16 cellular contexts compared by ENCODE assay signal in genomic region chr4:46124773-46125172, GRCh38. TPM values are rescaled to one million over a fixed set of nuclear protein-coding genes. Genes with fewer than 3 reads are reported as not detected.
DNase-seq lines count a peak whose midpoint lies in the region; ATAC-seq and TF ChIP-seq lines count a peak whose summit lies in the region.
"Had no signal": no experiment of that assay in that cellular context is flagged by ENCODE, and none has a peak within 500 bp of the region (broad histone marks: within the 10 kb centered on the region; RNA-seq: fewer than 3 reads in every experiment).

No MANE protein-coding gene starts in this region.

- no peaks in the 10 kb centered on the region for H4K20me1 ChIP-seq in hepatocyte (ENCODE audit: insufficient read depth, poor library complexity, severe bottlenecking)

- H3K4me2 ChIP-seq in hepatocyte = no peak overlapping the region

- H3K4me1 ChIP-seq in hepatocyte (ENCODE audit: insufficient read depth) = no peaks in the 10 kb centered on the region
- H3K4me1 ChIP-seq: Caco-2 had no signal

- H3K9me3 ChIP-seq in hepatocyte (ENCODE audit: low read depth) = no peaks in the 10 kb centered on the region
- H3K9me3 ChIP-seq: Caco-2, thoracic aorta had no signal

- H3K36me3 ChIP-seq in hepatocyte (replicated peaks; ENCODE audit: insufficient read depth, low read depth) = no peaks in the 10 kb centered on the region
- H3K36me3 ChIP-seq: thoracic aorta had no signal

- peaks cover 21% of the 10 kb centered on the region for H3K27me3 ChIP-seq in hepatocyte

- no peak for TF ChIP-seq CTCF in hepatocyte (IDR thresholded peaks at IDR 0.05; ENCODE audit: poor library complexity)

- no peak overlapping the region for H3K4me3 ChIP-seq in hepatocyte
- H3K4me3 ChIP-seq: thoracic aorta had no signal

- no peak overlapping the region for H3K27ac ChIP-seq in hepatocyte
- H3K27ac ChIP-seq: 22Rv1, thoracic aorta had no signal

- no peak for ATAC-seq in GM18519 (IDR thresholded peaks at IDR 0.05; ENCODE audit: low FRiP score, unreplicated experiment)
- no peak for ATAC-seq in HG03565 (IDR thresholded peaks at IDR 0.05; ENCODE audit: unreplicated experiment)
- ATAC-seq: activated CD4-positive, CD25-positive, alpha-beta regulatory T cell treated with anti-CD3 and anti-CD28 coated beads, Interleukin-2, amount 50 U/mL, for 24 hours had no signal

- intact Hi-C loops in posterior vena cava (cut with DNase I) = no loop called here

- H3K79me2 ChIP-seq in hepatocyte = no peaks in the 10 kb centered on the region

- no peaks in the 10 kb centered on the region for H3K9me2 ChIP-seq in hepatocyte (replicated peaks; ENCODE audit: insufficient read depth)

- WGBS in hepatocyte (ENCODE audit: low lambda C conversion rate, missing lambda C conversion rate) = 17% methylated on average over 7 of the region's 7 CpGs

- no peak overlapping the region for H2AFZ ChIP-seq in hepatocyte

- DNase-seq in DMS 273 (lab: John Stamatoyannopoulos, UW; ENCODE audit: unreplicated experiment) (peak; percentile 5), DMS 273 treated with DMSO at 0.1 percent for 48 hours (lab: John Stamatoyannopoulos, UW) (no peak), NCI-H524 treated with DMSO at 0.1 percent for 48 hours (lab: John Stamatoyannopoulos, UW) (peak; percentile 77), hepatocyte (ENCODE audit: low spot score) (peak; percentile 39), posterior vena cava (ENCODE audit: low spot score) (peak; percentile 46), DMS153 (lab: John Stamatoyannopoulos, UW) (no peak)
- DNase-seq: activated T-cell treated with anti-CD3 and anti-CD28 coated beads, Interleukin-2, amount 50 U/mL, for 48 hours; NCI-H226 had no signal

RNA-seq across cellular contexts. Expression of gene GABRG1, which starts 0.9 kb away (rescaled TPM):
- not detected in 2 replicates for total RNA-seq in hepatocyte
- not detected in 2 replicates for polyA plus RNA-seq in hepatocyte
- total RNA-seq in posterior vena cava = under 1 TPM in 1 of 2 donors, not detected in 1; 0.05 TPM
- total RNA-seq: astrocyte, Caco-2, thoracic aorta had no signal
- polyA plus RNA-seq: IgD-negative memory B cell had no signal

Comparison
In these comparisons a context has a peak if more than half of its experiments do, and no peak if none do; other contexts are left out.
1. DNase-seq: peak in DMS 273 (single experiment), NCI-H524 treated with DMSO at 0.1 percent for 48 hours (single experiment), hepatocyte (single experiment) and posterior vena cava (single experiment); none in DMS 273 treated with DMSO at 0.1 percent for 48 hours (single experiment) and DMS153 (single experiment).